Comparison of ENCODE assay signal across 13 cellular contexts in the genomic region with DNA sequence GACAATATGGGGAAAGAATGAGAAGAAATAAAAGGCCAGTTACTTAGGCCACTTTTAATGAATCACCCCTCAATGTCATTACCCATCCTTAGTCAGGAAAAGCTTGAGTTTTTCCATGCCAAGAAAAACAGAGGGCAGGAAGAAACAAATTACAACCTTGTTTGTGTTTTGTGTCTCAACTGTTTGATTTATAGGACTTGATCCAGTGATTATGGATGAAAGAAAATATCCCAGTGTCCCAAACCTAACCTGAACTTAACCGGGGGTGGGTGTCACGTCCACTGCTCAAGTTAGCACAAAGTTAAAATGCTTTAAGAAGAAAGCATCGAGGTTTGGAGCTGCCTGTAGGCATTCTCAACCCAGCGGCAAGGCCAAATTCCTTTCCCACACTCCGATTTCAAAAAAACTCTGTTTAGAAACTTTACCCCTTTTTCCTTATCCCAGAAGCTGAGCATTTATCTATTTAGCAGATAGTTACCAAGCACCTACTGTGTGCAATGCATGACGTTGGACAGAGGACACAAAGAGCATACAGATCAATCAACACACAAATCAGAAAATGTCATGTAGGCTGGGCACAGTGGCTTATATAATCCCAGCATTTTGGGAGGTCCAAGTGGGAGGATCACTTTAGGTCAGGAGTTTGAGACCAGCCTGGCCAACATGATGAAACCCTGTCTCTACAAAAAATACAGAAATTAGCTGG. TPM values are rescaled to one million over a fixed set of nuclear protein-coding genes. Genes with fewer than 3 reads are reported as not detected.
DNase-seq lines count a peak whose midpoint lies in the region; TF ChIP-seq lines count a peak whose summit lies in the region.
"Had no signal": no experiment of that assay in that cellular context is flagged by ENCODE, and none has a peak within 500 bp of the region (broad histone marks: within the 10 kb centered on the region; RNA-seq: fewer than 3 reads in every experiment).

No MANE protein-coding gene starts in this region.

- no peak overlapping the region for H3K4me2 ChIP-seq in neuronal stem cell (ENCODE audit: insufficient read depth, low read length, poor library complexity, severe bottlenecking)

- H3K4me1 ChIP-seq in neuronal stem cell (ENCODE audit: control insufficient read depth in 2 of 2, insufficient read depth in 1 of 2, low read depth in 1 of 2, low read length in 2 of 2): no peaks in the 10 kb centered on the region

- H2BK5ac ChIP-seq in neuronal stem cell (ENCODE audit: low read length): no peak overlapping the region

- H3K4ac ChIP-seq in neuronal stem cell (ENCODE audit: low read length): no peak overlapping the region

- H3K23ac ChIP-seq in neuronal stem cell (ENCODE audit: low read depth, low read length, poor library complexity): no peak overlapping the region

- H3K18ac ChIP-seq in neuronal stem cell (ENCODE audit: low read length): no peak overlapping the region

- H2AFZ ChIP-seq in neuronal stem cell (ENCODE audit: low read length): peak overlapping the region; percentile 19

- H2BK12ac ChIP-seq in neuronal stem cell (ENCODE audit: low read length): no peak overlapping the region

- no peak overlapping the region for H4K91ac ChIP-seq in neuronal stem cell (ENCODE audit: low read depth, low read length, poor library complexity)

- no peak overlapping the region for H3K27ac ChIP-seq in neuronal stem cell (replicated peaks; ENCODE audit: low read length)
- H3K27ac ChIP-seq: HL-60 had no signal

- in situ Hi-C loops in SK-MEL-5 (cut with HindIII; ENCODE audit: low pct_unique_long_range_greater_than_20kb, low sequenced_read_pairs): no loop called here

- WGBS in neuronal stem cell (ENCODE audit: extremely low coverage in 2 of 2, insufficient read length in 2 of 2, insufficient replicate concordance in 1 of 2), 2 donors: no CpG with 5 or more reads among the region's 6 CpGs

- no peaks in the 10 kb centered on the region for H3K79me1 ChIP-seq in neuronal stem cell (ENCODE audit: low read depth, low read length)

- no peak overlapping the region for H2AK5ac ChIP-seq in neuronal stem cell (ENCODE audit: low read depth, low read length)

- H3K4me3 ChIP-seq in epithelial cell of esophagus (ENCODE audit: low read length) (no peak overlapping the region), neuronal stem cell (ENCODE audit: low read length in 2 of 2) (no peak overlapping the region)
- H3K4me3 ChIP-seq: skin epidermis had no signal

- DNase-seq in EH (ENCODE audit: low read depth): peak; percentile 87
- DNase-seq in SK-MEL-5 (ENCODE audit: low read depth, low spot score): peak; percentile 49
- DNase-seq in epithelial cell of esophagus (ENCODE audit: low read depth): peak; percentile 83
- no peak for DNase-seq in neuronal stem cell (ENCODE audit: low spot score)
- DNase-seq in NCI-H2029 treated with DMSO at 0.1 percent for 48 hours (lab: John Stamatoyannopoulos, UW): no peak
- no peak for DNase-seq in pons (ENCODE audit: low spot score)
- no peak for DNase-seq in NCI-H82 (lab: John Stamatoyannopoulos, UW)
- DNase-seq in activated gamma-delta T cell treated with Interleukin-2 at 50 U/mL for 16 hours: no peak
- DNase-seq: DMS53, H9, NCI-H1417 had no signal

- H2BK120ac ChIP-seq in neuronal stem cell (ENCODE audit: low read depth, low read length): no peak overlapping the region

- H4K8ac ChIP-seq in neuronal stem cell (ENCODE audit: low read depth, low read length): no peak overlapping the region

- no peak overlapping the region for H3K14ac ChIP-seq in neuronal stem cell (ENCODE audit: low read length)

- H3K36me3 ChIP-seq in neuronal stem cell (replicated peaks in 1 of 2; ENCODE audit: control insufficient read depth in 2 of 2, insufficient read depth in 2 of 2, low read length in 2 of 2): no peaks in the 10 kb centered on the region

- no peaks in the 10 kb centered on the region for H3K9me3 ChIP-seq in neuronal stem cell (replicated peaks in 1 of 2; ENCODE audit: control insufficient read depth in 2 of 2, insufficient read depth in 1 of 2, low read depth in 1 of 2, low read length in 2 of 2)

- no peak overlapping the region for H3K9ac ChIP-seq in neuronal stem cell (ENCODE audit: low read depth, low read length, poor library complexity)

- no peak for TF ChIP-seq CTCF in epithelial cell of esophagus (IDR thresholded peaks at IDR 0.05; ENCODE audit: insufficient read depth, low read depth, low read length, missing control alignments)

- no peaks in the 10 kb centered on the region for H3K27me3 ChIP-seq in neuronal stem cell (ENCODE audit: control insufficient read depth in 3 of 3, insufficient read depth in 3 of 3, low read depth in 1 of 3, low read length in 3 of 3)

- no peak overlapping the region for H2BK15ac ChIP-seq in neuronal stem cell (ENCODE audit: low read length)

RNA-seq across cellular contexts. Expression of a gene that starts 14.0 kb away (rescaled TPM):
- 102 and 123 TPM in 2 replicates for total RNA-seq in SK-MEL-5 (2014; rRNA removed; shearing (Covaris generic))
- 72.4 and 106 TPM in 2 replicates for polyA plus RNA-seq in SK-MEL-5 (2015; cell fraction: cytosol; rRNA removed)
- 43.8 and 47.0 TPM in 2 replicates for polyA plus RNA-seq in SK-MEL-5 (2015; cell fraction: nucleus; rRNA removed)
- 142 TPM for polyA plus RNA-seq in neuronal stem cell (2013, experiment 1 of 2)
- polyA plus RNA-seq in neuronal stem cell (2013, experiment 2 of 2): 142 TPM

RNA-seq across cellular contexts. Expression of a gene that starts 24.6 kb away (rescaled TPM):
- 6.8 and 12.4 TPM in 2 replicates for total RNA-seq in SK-MEL-5 (2014; rRNA removed; shearing (Covaris generic))
- 20.3 and 22.0 TPM in 2 replicates for polyA plus RNA-seq in SK-MEL-5 (2015; cell fraction: cytosol; rRNA removed)
- polyA plus RNA-seq in SK-MEL-5 (2015; cell fraction: nucleus; rRNA removed): 15.0 and 15.2 TPM in 2 replicates
- 38.8 TPM for polyA plus RNA-seq in neuronal stem cell (2013, experiment 1 of 2)
- polyA plus RNA-seq in neuronal stem cell (2013, experiment 2 of 2): 40.0 TPM

RNA-seq across cellular contexts. Expression of a gene that starts 58.9 kb away (rescaled TPM):
- not detected in 2 replicates for total RNA-seq in SK-MEL-5 (2014; rRNA removed; shearing (Covaris generic))
- not detected in 2 replicates for polyA plus RNA-seq in SK-MEL-5 (2015; cell fraction: cytosol; rRNA removed)
- not detected in 2 replicates for polyA plus RNA-seq in SK-MEL-5 (2015; cell fraction: nucleus; rRNA removed)
- not detected for polyA plus RNA-seq in neuronal stem cell (2013, experiment 1 of 2)
- polyA plus RNA-seq in neuronal stem cell (2013, experiment 2 of 2): 0.04 TPM

Comparison
In these comparisons a context has a peak if more than half of its experiments do, and no peak if none do; other contexts are left out.
1. DNase-seq: peak in EH (single experiment), SK-MEL-5 (single experiment) and epithelial cell of esophagus (single experiment); none in neuronal stem cell (single experiment), NCI-H2029 treated with DMSO at 0.1 percent for 48 hours (single experiment), pons (single experiment), NCI-H82 (single experiment) and activated gamma-delta T cell treated with Interleukin-2 at 50 U/mL for 16 hours (single experiment).